ENCODE assay signal across 5 cellular contexts in the genomic region with DNA sequence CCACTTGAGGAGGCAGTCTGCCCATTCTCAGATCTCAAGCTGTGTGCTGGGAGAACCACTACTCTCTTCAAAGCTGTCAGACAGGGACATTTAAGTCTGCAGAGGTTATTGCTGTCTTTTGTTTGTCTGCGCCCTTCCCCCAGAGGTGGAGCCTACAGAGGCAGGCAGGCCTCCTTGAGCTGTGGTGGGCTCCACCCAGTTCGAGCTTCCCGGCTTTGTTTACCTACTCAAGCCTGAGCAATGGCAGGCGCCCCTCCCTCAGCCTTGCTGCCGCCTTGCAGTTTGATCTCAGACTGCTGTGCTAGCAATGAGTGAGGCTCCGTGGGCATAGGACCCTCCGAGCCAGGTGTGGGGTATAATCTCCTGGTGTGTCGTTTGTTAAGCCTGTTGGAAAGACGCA.
A peak's percentile ranks its signal among the peaks of the same experiment; 100 is the strongest.
DNase-seq lines count a peak whose midpoint lies in the region; TF ChIP-seq lines count a peak whose summit lies in the region.
"Not testable (repeated sequence)": the region's sequence is repeated elsewhere in the genome, so short reads cannot be mapped to it uniquely, and the experiment has no call there.

No MANE protein-coding gene starts in this region.

- DNase-seq in HT-29 (ENCODE audit: low spot score) (peak; percentile 8), NCI-H2171 treated with DMSO at 0.1 percent for 48 hours (lab: John Stamatoyannopoulos, UW) (peak; percentile 79), NCI-H748 (lab: John Stamatoyannopoulos, UW; ENCODE audit: unreplicated experiment) (peak; percentile 47), coronary artery (ENCODE audit: low spot score) (peak; percentile 24), islet precursor cell (peak; percentile 5)

- H3K4me3 ChIP-seq in coronary artery, result not testable (repeated sequence)

- not testable (repeated sequence) for TF ChIP-seq CTCF in coronary artery (IDR thresholded peaks at IDR 0.05)

- not testable (repeated sequence) for H3K27ac ChIP-seq in coronary artery

Comparison
In these comparisons a context has a peak if more than half of its experiments do, and no peak if none do; other contexts are left out.
1. DNase-seq: peak in every context shown above with its lines; median percentile 79 in NCI-H2171 treated with DMSO at 0.1 percent for 48 hours; 47 in NCI-H748; 24 in coronary artery; 8 in HT-29; 5 in islet precursor cell.